In the genomic region with DNA sequence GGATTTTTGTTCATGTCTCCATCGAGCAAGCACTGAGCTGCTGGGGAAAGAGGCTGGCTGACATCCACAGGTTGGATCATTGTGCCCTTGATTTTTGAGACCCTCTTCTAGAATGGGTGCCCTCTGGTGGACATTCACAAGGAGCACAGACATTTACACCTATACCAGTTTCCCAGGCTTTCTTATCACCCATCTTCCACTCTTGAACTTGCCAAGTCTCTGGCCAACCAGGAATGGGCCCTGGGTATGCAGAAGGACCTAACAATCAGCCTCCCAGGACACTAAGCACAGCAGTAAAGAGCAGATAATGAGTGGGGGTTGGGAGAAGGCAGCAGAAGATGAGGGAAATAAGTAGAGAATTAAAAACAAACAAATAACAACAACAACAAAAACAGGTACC, we compare ENCODE assay signal across 9 cellular contexts. TPM values are rescaled to one million over a fixed set of nuclear protein-coding genes. Genes with fewer than 3 reads are reported as not detected.
DNase-seq lines count a peak whose midpoint lies in the region; ATAC-seq, FAIRE-seq and TF ChIP-seq lines count a peak whose summit lies in the region.
"Had no signal": no experiment of that assay in that cellular context is flagged by ENCODE, and none has a peak within 500 bp of the region (broad histone marks: within the 10 kb centered on the region; RNA-seq: fewer than 3 reads in every experiment).

No MANE protein-coding gene starts in this region.

- no peaks in the 10 kb centered on the region for H3K4me1 Mint-ChIP-seq in Caco-2 (ENCODE audit: low read depth, unreplicated experiment)

- no peaks in the 10 kb centered on the region for H4K20me1 ChIP-seq in K562 (replicated peaks; ENCODE audit: control insufficient read depth, insufficient read depth, low read length)

- no peak overlapping the region for H3K4me2 ChIP-seq in K562 (ENCODE audit: insufficient read depth, low read length)

- peak; percentile 46 to 71 for TF ChIP-seq RAD21 in K562 (CRISPR knock-in tag; conservative IDR thresholded peaks at IDR 0.05 in 1 of 2, IDR thresholded peaks at IDR 0.05 in 1 of 2)

- no peaks in the 10 kb centered on the region for H3K79me2 ChIP-seq in K562 (ENCODE audit: control insufficient read depth, insufficient read depth, low read length)

- TF ChIP-seq POLR2A in K562 (conservative IDR thresholded peaks at IDR 0.05) = no peak

- in situ Hi-C loops in K562 (cut with MboI) = no loop called here

- POLR2A ChIA-PET in Caco-2 (lab: Charles Lee) = interaction anchor here (0.6 kb wide), 1 partner anchor 28 kb away, joined by 4 read pairs; no protein-coding TSS in a partner anchor
- POLR2A ChIA-PET in K562 (lab: Yijun Ruan, JAX) = no interaction called here

- no peaks in the 10 kb centered on the region for H3K27me3 Mint-ChIP-seq in Caco-2 (ENCODE audit: insufficient read depth, unreplicated experiment)

- no peaks in the 10 kb centered on the region for H3K9me1 ChIP-seq in K562 (ENCODE audit: control insufficient read depth, insufficient read depth, low read length)

- no peak overlapping the region for H2AFZ ChIP-seq in K562 (ENCODE audit: low read depth, low read length)

- H3K9me3 Mint-ChIP-seq in Caco-2 (ENCODE audit: unreplicated experiment) = no peaks in the 10 kb centered on the region
- H3K9me3 Mint-ChIP-seq: stimulated activated naive CD8-positive, alpha-beta T cell treated with anti-CD3 and anti-CD28 coated beads, Interleukin-15, Interleukin-2, amounts not matched to agents 100 ng/mL and 50 ng/mL, for 24 hours had no signal

- FAIRE-seq in K562 (lab: Jason Lieb, UNC) = peak; percentile 95

- DNase-seq in Caco-2 (peak; percentile 77 to 80), NCI-H1417 treated with DMSO at 0.1 percent for 48 hours (lab: John Stamatoyannopoulos, UW) (peak; percentile 60), SKM-1 (lab: John Stamatoyannopoulos, UW; ENCODE audit: unreplicated experiment) (peak; percentile 63), K562 (ENCODE audit: extremely low read depth in 1 of 4, low spot score in 3 of 4) (peak; percentile 62 to 81 (median 66)), iPS-NIHi7 (ENCODE audit: extremely low spot score) (peak; percentile 78), ecto neural progenitor cell (ENCODE audit: low spot score) (no peak)
- peak; percentile 15 for DNase-seq in stimulated activated CD4-positive, alpha-beta T cell treated with anti-CD3 and anti-CD28 coated beads, Interleukin-2, amount 100 ng/mL, for 4 hours (ENCODE audit: low read depth)

- ATAC-seq in GM21619 (IDR thresholded peaks at IDR 0.05; ENCODE audit: unreplicated experiment) (peak; percentile 73), K562 (peak; percentile 92)

- no peak overlapping the region for H3K27ac ChIP-seq in K562 (ENCODE audit: extremely low read depth, low read depth, low read length)

- no peaks in the 10 kb centered on the region for H3K36me3 Mint-ChIP-seq in Caco-2 (ENCODE audit: insufficient read depth, unreplicated experiment)

- 0% methylated on average over 1 of the region's 1 CpG for WGBS in K562 (ENCODE audit: insufficient coverage, low coverage, missing lambda C conversion rate)

- H3K4me3 Mint-ChIP-seq in Caco-2 (ENCODE audit: unreplicated experiment) = no peak overlapping the region
- H3K4me3 Mint-ChIP-seq: stimulated activated naive CD8-positive, alpha-beta T cell treated with anti-CD3 and anti-CD28 coated beads, Interleukin-15, Interleukin-2, amounts not matched to agents 100 ng/mL and 50 ng/mL, for 24 hours had no signal

- CTCF ChIA-PET in Caco-2 (lab: Charles Lee) = interaction anchor here (1.0 to 1.9 kb wide), 7 partner anchors 8 to 564 kb away, joined by 3 to 9 read pairs (median 7); no protein-coding TSS in a partner anchor
- CTCF ChIA-PET in K562 (lab: Yijun Ruan, JAX; ENCODE audit: low intra/inter-chr PET ratio) = interaction anchor here (1.3 kb wide), 1 partner anchor 46 kb away, joined by 3 read pairs; no protein-coding TSS in a partner anchor

- intact Hi-C loops in Caco-2 (cut with micrococcal nuclease; ENCODE audit: unreplicated experiment) (loop anchor here (1.0 to 5.0 kb wide), 4 partner anchors 20 to 224 kb away; no protein-coding TSS in a partner anchor), K562 (cut with micrococcal nuclease) (loop anchor here (1.0 to 5.0 kb wide), 2 partner anchors 47 to 224 kb away; no protein-coding TSS in a partner anchor)

- H3K9me3 ChIP-seq in Caco-2 (no peaks in the 10 kb centered on the region), K562 (replicated peaks; ENCODE audit: control insufficient read depth, insufficient read depth, low read depth, low read length) (no peaks in the 10 kb centered on the region)

- peaks cover 10% of the 10 kb centered on the region for H3K4me1 ChIP-seq in Caco-2
- H3K4me1 ChIP-seq in K562 (replicated peaks in 1 of 2; ENCODE audit: control insufficient read depth in 2 of 2, insufficient read depth in 2 of 2, low read length in 2 of 2) = peaks cover 2 to 4% of the 10 kb centered on the region in 2 experiments; a peak in 3 of 5 replicates

- TF ChIP-seq EP300 in K562 (IDR thresholded peaks at IDR 0.05; ENCODE audit: low read length) = no peak

- no peaks in the 10 kb centered on the region for H3K36me3 ChIP-seq in Caco-2 (ENCODE audit: control insufficient read depth, insufficient read depth, low read length)
- H3K36me3 ChIP-seq in K562 (ENCODE audit: control insufficient read depth, insufficient read depth, low read length) = no peaks in the 10 kb centered on the region

- no peak overlapping the region for H3K27ac Mint-ChIP-seq in Caco-2 (ENCODE audit: unreplicated experiment)
- H3K27ac Mint-ChIP-seq: stimulated activated naive CD8-positive, alpha-beta T cell treated with anti-CD3 and anti-CD28 coated beads, Interleukin-15, Interleukin-2, amounts not matched to agents 100 ng/mL and 50 ng/mL, for 24 hours had no signal

- TF ChIP-seq CTCF in Caco-2 (IDR thresholded peaks at IDR 0.05; ENCODE audit: insufficient read depth in 1 of 2, low read depth in 1 of 2, low read length in 1 of 2, severe bottlenecking in 1 of 2, unreplicated experiment in 1 of 2) (peak; percentile 89 to 91), K562 (IDR thresholded peaks at IDR 0.05 in 2 of 3, conservative IDR thresholded peaks at IDR 0.05 in 1 of 3; ENCODE audit: insufficient read depth in 2 of 3, low read depth in 1 of 3, low read length in 3 of 3) (peak; percentile 73 to 80 (median 76))

- BruUV-seq in Caco-2 (replicated peaks; lab: Mats Ljungman, UMichigan) (no TSS peak), K562 (replicated peaks; lab: Mats Ljungman, UMichigan) (no TSS peak)

- H3K4me3 ChIP-seq in Caco-2 (ENCODE audit: low read depth, low read length) (no peak overlapping the region), K562 (no peak overlapping the region)

- H3K27me3 ChIP-seq in Caco-2 (replicated peaks; ENCODE audit: control insufficient read depth, insufficient read depth, low read length) (no peaks in the 10 kb centered on the region), K562 (ENCODE audit: control insufficient read depth in 2 of 2, insufficient read depth in 2 of 2, low read length in 2 of 2) (no peaks in the 10 kb centered on the region)

- H3K9ac ChIP-seq in K562 (ENCODE audit: insufficient read depth in 1 of 2, low read depth in 2 of 2, low read length in 2 of 2) = no peak overlapping the region

RNA-seq across cellular contexts. Expression of gene INTS4, which starts 5.7 kb away (rescaled TPM):
- total RNA-seq in Caco-2 (2022) (86.7 and 88.7 TPM in 2 replicates), K562 (2014; rRNA removed) (28.4 and 35.8 TPM in 2 replicates), K562 (2014; rRNA removed; fragmentation: Illumina TruSeq; extraction: Trizol) (50.8 and 53.4 TPM in 2 replicates), K562 (2015; rRNA removed; fragmentation: Illumina TruSeq; extraction: Trizol) (38.5 and 42.6 TPM in 2 replicates), K562 (2021) (48.3 and 49.9 TPM in 2 replicates)
- total RNA-seq in K562 (2011; cell fraction: chromatin; rRNA removed; ENCODE audit: low replicate concordance) = 159 and 242 TPM in 2 replicates
- total RNA-seq in K562 (2011; cell fraction: nucleolus; rRNA removed) = 85.3 and 92.9 TPM in 2 replicates
- 108 and 134 TPM in 2 replicates for total RNA-seq in K562 (2011; cell fraction: nucleoplasm; rRNA removed)
- polyA plus RNA-seq in K562 (2011; rRNA removed) (48.0 and 48.1 TPM in 2 replicates), K562 (2014; fragmentation: Illumina TruSeq; extraction: Trizol) (35.0 and 41.7 TPM in 2 replicates), K562 (2014; fragmentation: Nextera tagmentation; extraction: Ambion mirVana) (10 to 100 TPM; 31.1 to 44.5 TPM), K562 (2014; rRNA removed) (44.6 and 45.0 TPM in 2 replicates)
- 42.6 and 44.6 TPM in 2 replicates for polyA plus RNA-seq in K562 (2011; cell fraction: cytosol; rRNA removed)
- 138 and 151 TPM in 2 replicates for polyA plus RNA-seq in K562 (2011; cell fraction: nucleus; rRNA removed)
- polyA plus RNA-seq in K562 (2012) = 34.4 and 51.3 TPM in 2 replicates
- polyA minus RNA-seq in K562 (2011; rRNA and poly(A)+ RNA removed) = 77.0 and 79.3 TPM in 2 replicates
- 22.6 and 34.1 TPM in 2 replicates for polyA minus RNA-seq in K562 (2011; cell fraction: cytosol; rRNA and poly(A)+ RNA removed)
- 72.7 and 114 TPM in 2 replicates for polyA minus RNA-seq in K562 (2011; cell fraction: nucleus; rRNA and poly(A)+ RNA removed)

RNA-seq across cellular contexts. Expression of gene KCTD14, which starts 22.9 kb away (rescaled TPM):
- 8.2 and 9.1 TPM in 2 replicates for total RNA-seq in Caco-2 (2022)
- 0.40 and 0.51 TPM in 2 replicates for total RNA-seq in K562 (2011; cell fraction: chromatin; rRNA removed; ENCODE audit: low replicate concordance)
- total RNA-seq in K562 (2011; cell fraction: nucleolus; rRNA removed) = 0.39 TPM in 1 of 2 replicates, not detected in the other
- 0.29 TPM in 1 of 2 replicates, not detected in the other for total RNA-seq in K562 (2011; cell fraction: nucleoplasm; rRNA removed)
- 0.08 TPM in 1 of 2 replicates, not detected in the other for total RNA-seq in K562 (2014; rRNA removed)
- total RNA-seq in K562 (2014; rRNA removed; fragmentation: Illumina TruSeq; extraction: Trizol) = 0.11 TPM in 1 of 2 replicates, not detected in the other
- total RNA-seq in K562 (2015; rRNA removed; fragmentation: Illumina TruSeq; extraction: Trizol) = 0.14 and 0.15 TPM in 2 replicates
- total RNA-seq in K562 (2021) = 0.09 and 0.29 TPM in 2 replicates
- polyA plus RNA-seq in K562 (2011; rRNA removed) = 0.11 and 0.20 TPM in 2 replicates
- 0.10 TPM in 1 of 2 replicates, not detected in the other for polyA plus RNA-seq in K562 (2011; cell fraction: cytosol; rRNA removed)
- polyA plus RNA-seq in K562 (2011; cell fraction: nucleus; rRNA removed) = 0.07 and 0.21 TPM in 2 replicates
- 0.14 and 0.32 TPM in 2 replicates for polyA plus RNA-seq in K562 (2012)
- polyA plus RNA-seq in K562 (2014; fragmentation: Illumina TruSeq; extraction: Trizol) = 0.14 and 0.30 TPM in 2 replicates
- under 1 TPM in 1 of 2 experiments, not detected in 1; 0.29 TPM for polyA plus RNA-seq in K562 (2014; fragmentation: Nextera tagmentation; extraction: Ambion mirVana)
- 0.04 TPM in 1 of 2 replicates, not detected in the other for polyA plus RNA-seq in K562 (2014; rRNA removed)
- 0.18 TPM in 1 of 2 replicates, not detected in the other for polyA minus RNA-seq in K562 (2011; rRNA and poly(A)+ RNA removed)
- not detected in 2 replicates for polyA minus RNA-seq in K562 (2011; cell fraction: cytosol; rRNA and poly(A)+ RNA removed)
- polyA minus RNA-seq in K562 (2011; cell fraction: nucleus; rRNA and poly(A)+ RNA removed) = not detected in 2 replicates
